Comparison of ENCODE assay signal across 8 cellular contexts in genomic region chr17:10646393-10646990, GRCh38.
DNase-seq lines count a peak whose midpoint lies in the region; ATAC-seq, FAIRE-seq and TF ChIP-seq lines count a peak whose summit lies in the region.

No MANE protein-coding gene starts in this region.

- no peak for TF ChIP-seq POLR2A in NB4 (IDR thresholded peaks at IDR 0.05; ENCODE audit: extremely low read depth, insufficient read length)

- POLR2A ChIA-PET in AG04449 (lab: Yijun Ruan, JAX) = no interaction called here

- H3K4me3 ChIP-seq in AG04449 (ENCODE audit: low read depth, low read length) = no peak overlapping the region
- no peak overlapping the region for H3K4me3 ChIP-seq in NB4 (ENCODE audit: low read depth, low read length)
- H3K4me3 ChIP-seq in astrocyte of the cerebellum (ENCODE audit: low read depth, low read length) = no peak overlapping the region

- FAIRE-seq in GM18507 (lab: Jason Lieb, UNC) = peak; percentile 84

- in situ Hi-C loops in astrocyte of the cerebellum (cut with HindIII; ENCODE audit: low sequenced_read_pairs) = no loop called here

- CTCF ChIA-PET in AG04449 (lab: Yijun Ruan, JAX) = interaction anchor here (0.6 to 12.1 kb wide), 43 partner anchors 9 to 1367 kb away, joined by 3 to 204 read pairs (median 6); partner anchors contain the start of genes MYH3 and TMEM220

- ATAC-seq in GM21390 (IDR thresholded peaks at IDR 0.05; ENCODE audit: unreplicated experiment) = no peak

- peak; percentile 90 for TF ChIP-seq CTCF in AG04449 (IDR thresholded peaks at IDR 0.05; ENCODE audit: insufficient read depth, low read length, missing control alignments)
- peak; percentile 91 for TF ChIP-seq CTCF in NB4 (IDR thresholded peaks at IDR 0.05; ENCODE audit: low read depth, low read length)
- peak; percentile 93 for TF ChIP-seq CTCF in astrocyte of the cerebellum (IDR thresholded peaks at IDR 0.05; ENCODE audit: low read depth, low read length, missing control alignments)

- DNase-seq in AG04449 (ENCODE audit: low read depth, low spot score) (peak; percentile 5), GM18507 (ENCODE audit: extremely low spot score, insufficient read length, low read depth) (peak; percentile 37), NB4 (ENCODE audit: low read depth) (peak; percentile 78), T1000 (lab: John Stamatoyannopoulos, UW) (peak; percentile 20), astrocyte of the cerebellum (ENCODE audit: low read depth) (peak; percentile 52), hypothalamus (lab: John Stamatoyannopoulos, UW) (peak in 41 of 51 donors; percentile 1 to 79 (median 32)), smooth muscle cell of the brain vasculature (ENCODE audit: low read depth, low spot score) (peak; percentile 31)

Comparison
In these comparisons a context has a peak if more than half of its experiments do, and no peak if none do; other contexts are left out.
1. DNase-seq: peak in every context shown above with its lines; median percentile 78 in NB4; 52 in astrocyte of the cerebellum; 37 in GM18507; 32 in hypothalamus; 31 in smooth muscle cell of the brain vasculature; 20 in T1000; 5 in AG04449.